Comparison of ENCODE assay signal across 8 cellular contexts in genomic region chr11:47248304-47248663, GRCh38. TPM values are rescaled to one million over a fixed set of nuclear protein-coding genes. Genes with fewer than 3 reads are reported as not detected.
DNase-seq lines count a peak whose midpoint lies in the region; ATAC-seq and TF ChIP-seq lines count a peak whose summit lies in the region.

No MANE protein-coding gene starts in this region.

- H4K20me1 ChIP-seq in BLaER1 treated with 17β-estradiol and CSF1 and Interleukin-3, amounts not matched to agents 10 nM and 100 nM: no peaks in the 10 kb centered on the region

- H3K4me2 ChIP-seq in BLaER1 treated with 17β-estradiol and CSF1 and Interleukin-3, amounts not matched to agents 10 nM and 100 nM: peak overlapping the region; percentile 80 to 100 (median 94)

- ATAC-seq in GM19467 (IDR thresholded peaks at IDR 0.05; ENCODE audit: unreplicated experiment): peak; percentile 22
- peak; percentile 19 for ATAC-seq in thoracic aorta (ENCODE audit: insufficient number of reproducible peaks, low FRiP score, low read depth)

- peak overlapping the region; percentile 83 to 95 (median 89) for H3K9ac ChIP-seq in BLaER1 treated with 17β-estradiol and CSF1 and Interleukin-3, amounts not matched to agents 10 nM and 100 nM

- peak overlapping the region; percentile 82 to 95 (median 91) for H3K27ac ChIP-seq in BLaER1 treated with 17β-estradiol and CSF1 and Interleukin-3, amounts not matched to agents 10 nM and 100 nM
- H3K27ac ChIP-seq in HL-60 (replicated peaks) (peak overlapping the region; percentile 93), thoracic aorta (peak overlapping the region; percentile 78 to 80)

- peaks cover 24 to 71% (median 27%) of the 10 kb centered on the region in 10 experiments for H3K4me1 ChIP-seq in BLaER1 treated with 17β-estradiol and CSF1 and Interleukin-3, amounts not matched to agents 10 nM and 100 nM
- peaks cover 15 to 22% of the 10 kb centered on the region in 2 donors for H3K4me1 ChIP-seq in thoracic aorta (ENCODE audit: control insufficient read depth in 1 of 2, low read depth in 2 of 2)

- DNase-seq in HL-60 (ENCODE audit: low read depth in 1 of 2, low spot score in 1 of 2) (no peak), astrocyte of the cerebellum (ENCODE audit: low read depth) (no peak), kidney tubule cell (ENCODE audit: low spot score) (peak; percentile 62), thoracic aorta (ENCODE audit: low spot score) (no peak), activated gamma-delta T cell (lab: John Stamatoyannopoulos, UW) (no peak), medulla oblongata (ENCODE audit: extremely low spot score) (no peak)

- TF ChIP-seq CTCF in HL-60 (IDR thresholded peaks at IDR 0.05; ENCODE audit: insufficient read depth, low read length) (no peak), astrocyte of the cerebellum (IDR thresholded peaks at IDR 0.05; ENCODE audit: low read depth, low read length, missing control alignments) (no peak), thoracic aorta (IDR thresholded peaks at IDR 0.05) (no peak)

- H3K9me3 ChIP-seq in BLaER1 treated with 17β-estradiol and CSF1 and Interleukin-3, amounts not matched to agents 10 nM and 100 nM (replicated peaks in 1 of 11): no peaks in the 10 kb centered on the region
- no peaks in the 10 kb centered on the region for H3K9me3 ChIP-seq in thoracic aorta

- peak overlapping the region; percentile 72 to 82 (median 78) for H3K4me3 ChIP-seq in BLaER1 treated with 17β-estradiol and CSF1 and Interleukin-3, amounts not matched to agents 10 nM and 100 nM
- H3K4me3 ChIP-seq in HL-60 (replicated peaks; ENCODE audit: insufficient read depth, low read length): peak overlapping the region; percentile 81
- H3K4me3 ChIP-seq in astrocyte of the cerebellum (ENCODE audit: low read depth, low read length): peak overlapping the region; percentile 83
- H3K4me3 ChIP-seq in thoracic aorta: peak overlapping the region; percentile 76

- peaks cover 22 to 42% (median 36%) of the 10 kb centered on the region in 11 experiments for H3K36me3 ChIP-seq in BLaER1 treated with 17β-estradiol and CSF1 and Interleukin-3, amounts not matched to agents 10 nM and 100 nM
- H3K36me3 ChIP-seq in thoracic aorta: peaks cover 13% of the 10 kb centered on the region

- in situ Hi-C loops in astrocyte of the cerebellum (cut with HindIII; ENCODE audit: low sequenced_read_pairs): no loop called here

- no peaks in the 10 kb centered on the region for H3K27me3 ChIP-seq in BLaER1 treated with 17β-estradiol and CSF1 and Interleukin-3, amounts not matched to agents 10 nM and 100 nM
- H3K27me3 ChIP-seq in HL-60 (ENCODE audit: insufficient read depth, poor library complexity, severe bottlenecking): no peaks in the 10 kb centered on the region
- no peaks in the 10 kb centered on the region for H3K27me3 ChIP-seq in thoracic aorta (replicated peaks; ENCODE audit: insufficient read depth)

RNA-seq across cellular contexts. Expression of gene ACP2, which starts 0.3 kb away (rescaled TPM):
- total RNA-seq in thoracic aorta: 10 to 100 TPM; 39.4 to 59.7 TPM

RNA-seq across cellular contexts. Expression of gene NR1H3, which starts 9.5 kb away (rescaled TPM):
- total RNA-seq in thoracic aorta: 10 to 100 TPM; 11.6 to 20.4 TPM

RNA-seq across cellular contexts. Expression of gene MADD, which starts 21.6 kb away (rescaled TPM):
- total RNA-seq in thoracic aorta: 10 to 100 TPM; 58.9 to 74.3 TPM

RNA-seq across cellular contexts. Expression of gene DDB2, which starts 33.5 kb away (rescaled TPM):
- 10 to 100 TPM; 45.6 to 69.7 TPM for total RNA-seq in thoracic aorta
